Comparison of ENCODE assay signal across 8 cellular contexts in genomic region chr5:88884435-88884877, GRCh38. TPM values are rescaled to one million over a fixed set of nuclear protein-coding genes. Genes with fewer than 3 reads are reported as not detected.
DNase-seq lines count a peak whose midpoint lies in the region; ATAC-seq lines count a peak whose summit lies in the region.

No MANE protein-coding gene starts in this region.

- H3K4me3 ChIP-seq in iPS-18a (ENCODE audit: low read length) (peak overlapping the region; percentile 75), subcutaneous abdominal adipose tissue (ENCODE audit: low read depth in 1 of 5, low read length in 5 of 5) (peak overlapping the region; percentile 83 to 97 (median 87))

- no peak for ATAC-seq in activated CD8-positive, alpha-beta memory T cell treated with anti-CD3 and anti-CD28 coated beads, Interleukin-2, amount 10 ng/mL, durations not matched to agents 7 days and 5 days
- ATAC-seq in HG02763 (IDR thresholded peaks at IDR 0.05; ENCODE audit: unreplicated experiment) = no peak

- peak overlapping the region; percentile 80 for H3K4me3 Mint-ChIP-seq in activated CD8-positive, alpha-beta memory T cell treated with anti-CD3 and anti-CD28 coated beads, Interleukin-2, amount 10 ng/mL, durations not matched to agents 7 days and 5 days
- peak overlapping the region; percentile 82 for H3K4me3 Mint-ChIP-seq in activated CD4-positive, alpha-beta memory T cell treated with anti-CD3 and anti-CD28 coated beads, Interleukin-2, amount 10 ng/mL, durations not matched to agents 7 days and 5 days

- no peak overlapping the region for H3K9ac ChIP-seq in iPS-18a (ENCODE audit: low read length)
- H3K9ac ChIP-seq in subcutaneous abdominal adipose tissue (ENCODE audit: low read length in 5 of 5) = peak overlapping the region in 4 of 5 donors; percentile 57 to 76 (median 73)

- no peaks in the 10 kb centered on the region for H3K9me3 ChIP-seq in iPS-18a (ENCODE audit: control insufficient read depth, low read depth, low read length)
- H3K9me3 ChIP-seq in subcutaneous abdominal adipose tissue (ENCODE audit: control insufficient read depth in 5 of 5, low read length in 5 of 5) = no peaks in the 10 kb centered on the region

- H3K27ac Mint-ChIP-seq in activated CD8-positive, alpha-beta memory T cell treated with anti-CD3 and anti-CD28 coated beads, Interleukin-2, amount 10 ng/mL, durations not matched to agents 7 days and 5 days = no peak overlapping the region
- no peak overlapping the region for H3K27ac Mint-ChIP-seq in activated CD4-positive, alpha-beta memory T cell treated with anti-CD3 and anti-CD28 coated beads, Interleukin-2, amount 10 ng/mL, durations not matched to agents 7 days and 5 days

- no peak for DNase-seq in activated CD8-positive, alpha-beta memory T cell treated with anti-CD3 and anti-CD28 coated beads, Interleukin-2, amount 10 ng/mL, durations not matched to agents 7 days and 5 days
- DNase-seq in activated CD8-positive, alpha-beta memory T cell treated with anti-CD3 and anti-CD28 coated beads for 24 hours = no peak
- no peak for DNase-seq in activated CD4-positive, alpha-beta memory T cell treated with anti-CD3 and anti-CD28 coated beads, Interleukin-2, amount 10 ng/mL, durations not matched to agents 7 days and 5 days
- DNase-seq in NCI-H187 (lab: John Stamatoyannopoulos, UW) (no peak), SHP77 treated with DMSO at 0.1 percent for 48 hours (lab: John Stamatoyannopoulos, UW) (no peak)

- H3K27ac ChIP-seq in iPS-18a (ENCODE audit: low read length) (no peak overlapping the region), subcutaneous abdominal adipose tissue (ENCODE audit: low read depth, low read length) (peak overlapping the region; percentile 85)

- H3K27me3 ChIP-seq in iPS-18a (ENCODE audit: control insufficient read depth, insufficient read depth, low read length) (peaks cover 70% of the 10 kb centered on the region), subcutaneous abdominal adipose tissue (ENCODE audit: control insufficient read depth in 5 of 5, insufficient read depth in 4 of 5, low read length in 5 of 5) (no peaks in the 10 kb centered on the region)

- POLR2A ChIA-PET in activated CD4-positive, alpha-beta memory T cell treated with anti-CD3 and anti-CD28 coated beads, Interleukin-2, amount 10 ng/mL, durations not matched to agents 7 days and 5 days (lab: Charles Lee) = no interaction called here

- H3K9me3 Mint-ChIP-seq in activated CD8-positive, alpha-beta memory T cell treated with anti-CD3 and anti-CD28 coated beads, Interleukin-2, amount 10 ng/mL, durations not matched to agents 7 days and 5 days (ENCODE audit: low read depth) = no peaks in the 10 kb centered on the region
- H3K9me3 Mint-ChIP-seq in activated CD4-positive, alpha-beta memory T cell treated with anti-CD3 and anti-CD28 coated beads, Interleukin-2, amount 10 ng/mL, durations not matched to agents 7 days and 5 days = no peaks in the 10 kb centered on the region

- H3K36me3 ChIP-seq in iPS-18a (ENCODE audit: control insufficient read depth, low read depth, low read length) = no peaks in the 10 kb centered on the region
- H3K36me3 ChIP-seq in subcutaneous abdominal adipose tissue (ENCODE audit: control insufficient read depth in 5 of 5, insufficient read depth in 5 of 5, low read length in 5 of 5) = no peaks in the 10 kb centered on the region

- CTCF ChIA-PET in activated CD8-positive, alpha-beta memory T cell treated with anti-CD3 and anti-CD28 coated beads, Interleukin-2, amount 10 ng/mL, durations not matched to agents 7 days and 5 days (lab: Charles Lee) = no interaction called here
- CTCF ChIA-PET in activated CD4-positive, alpha-beta memory T cell treated with anti-CD3 and anti-CD28 coated beads, Interleukin-2, amount 10 ng/mL, durations not matched to agents 7 days and 5 days (lab: Charles Lee) = interaction anchor here (0.6 to 1.7 kb wide), 2 partner anchors 193 to 1104 kb away, joined by 4 to 5 read pairs; no protein-coding TSS in a partner anchor

- H3K36me3 Mint-ChIP-seq in activated CD8-positive, alpha-beta memory T cell treated with anti-CD3 and anti-CD28 coated beads, Interleukin-2, amount 10 ng/mL, durations not matched to agents 7 days and 5 days = peaks cover 2% of the 10 kb centered on the region
- no peaks in the 10 kb centered on the region for H3K36me3 Mint-ChIP-seq in activated CD4-positive, alpha-beta memory T cell treated with anti-CD3 and anti-CD28 coated beads, Interleukin-2, amount 10 ng/mL, durations not matched to agents 7 days and 5 days (ENCODE audit: low read depth)

- peaks cover 17% of the 10 kb centered on the region for H3K4me1 Mint-ChIP-seq in activated CD8-positive, alpha-beta memory T cell treated with anti-CD3 and anti-CD28 coated beads, Interleukin-2, amount 10 ng/mL, durations not matched to agents 7 days and 5 days
- H3K4me1 Mint-ChIP-seq in activated CD4-positive, alpha-beta memory T cell treated with anti-CD3 and anti-CD28 coated beads, Interleukin-2, amount 10 ng/mL, durations not matched to agents 7 days and 5 days = peaks cover 19% of the 10 kb centered on the region

- H3K4me1 ChIP-seq in iPS-18a (ENCODE audit: control insufficient read depth, low read depth, low read length) = peaks cover 3% of the 10 kb centered on the region
- H3K4me1 ChIP-seq in subcutaneous abdominal adipose tissue (ENCODE audit: control insufficient read depth in 5 of 5, insufficient read depth in 5 of 5, low read length in 5 of 5) = peaks cover 0 to 46% (median 30%) of the 10 kb centered on the region in 5 donors

- H3K27me3 Mint-ChIP-seq in activated CD8-positive, alpha-beta memory T cell treated with anti-CD3 and anti-CD28 coated beads, Interleukin-2, amount 10 ng/mL, durations not matched to agents 7 days and 5 days = peaks cover 74% of the 10 kb centered on the region
- H3K27me3 Mint-ChIP-seq in activated CD4-positive, alpha-beta memory T cell treated with anti-CD3 and anti-CD28 coated beads, Interleukin-2, amount 10 ng/mL, durations not matched to agents 7 days and 5 days = peaks cover 62% of the 10 kb centered on the region

RNA-seq across cellular contexts. Expression of gene MEF2C, which starts 1.5 kb away (rescaled TPM):
- total RNA-seq in activated CD8-positive, alpha-beta memory T cell treated with anti-CD3 and anti-CD28 coated beads, Interleukin-2, amount 10 ng/mL, durations not matched to agents 7 days and 5 days = under 1 TPM; 0.06 to 0.19 TPM
- under 1 TPM in 1 of 2 experiments, not detected in 1; 0.03 TPM for total RNA-seq in activated CD4-positive, alpha-beta memory T cell treated with anti-CD3 and anti-CD28 coated beads, Interleukin-2, amount 10 ng/mL, durations not matched to agents 7 days and 5 days
